ENCODE assay signal across 8 cellular contexts in genomic region chr1:2091611-2092604, GRCh38. TPM values are rescaled to one million over a fixed set of nuclear protein-coding genes. Genes with fewer than 3 reads are reported as not detected.
A peak's percentile ranks its signal among the peaks of the same experiment; 100 is the strongest.
DNase-seq lines count a peak whose midpoint lies in the region; ATAC-seq and TF ChIP-seq lines count a peak whose summit lies in the region.

No MANE protein-coding gene starts in this region.

- H3K4me1 ChIP-seq in fibroblast of lung (ENCODE audit: control insufficient read depth, extremely low read depth, insufficient read depth, low read length): no peaks in the 10 kb centered on the region

- H3K9ac ChIP-seq in fibroblast of lung (ENCODE audit: insufficient read depth, low read length): no peak overlapping the region

- peak; percentile 63 for ATAC-seq in activated CD8-positive, alpha-beta memory T cell treated with anti-CD3 and anti-CD28 coated beads, Interleukin-2, amount 10 ng/mL, durations not matched to agents 7 days and 5 days
- ATAC-seq in HG03045 (IDR thresholded peaks at IDR 0.05; ENCODE audit: unreplicated experiment): no peak
- no peak for ATAC-seq in GM18520 (IDR thresholded peaks at IDR 0.05; ENCODE audit: unreplicated experiment)
- ATAC-seq in HG02571 (IDR thresholded peaks at IDR 0.05; ENCODE audit: unreplicated experiment): no peak

- H3K36me3 Mint-ChIP-seq in activated CD8-positive, alpha-beta memory T cell treated with anti-CD3 and anti-CD28 coated beads, Interleukin-2, amount 10 ng/mL, durations not matched to agents 7 days and 5 days: no peaks in the 10 kb centered on the region

- peaks cover 2% of the 10 kb centered on the region for H3K9me3 Mint-ChIP-seq in activated CD8-positive, alpha-beta memory T cell treated with anti-CD3 and anti-CD28 coated beads, Interleukin-2, amount 10 ng/mL, durations not matched to agents 7 days and 5 days (ENCODE audit: low read depth)

- no peak overlapping the region for H3K4me3 ChIP-seq in fibroblast of lung (replicated peaks in 1 of 4; ENCODE audit: control extremely low read depth in 1 of 4, insufficient read depth in 1 of 4, low read depth in 3 of 4, low read length in 4 of 4)

- no peak overlapping the region for H3K27ac ChIP-seq in fibroblast of lung (ENCODE audit: insufficient read depth, low read length)

- no peaks in the 10 kb centered on the region for H4K20me1 ChIP-seq in fibroblast of lung (ENCODE audit: control insufficient read depth, extremely low read depth, insufficient read depth, low read length)

- H3K79me2 ChIP-seq in fibroblast of lung (ENCODE audit: control insufficient read depth, insufficient read depth, low read length): no peaks in the 10 kb centered on the region

- H3K4me3 Mint-ChIP-seq in activated CD8-positive, alpha-beta memory T cell treated with anti-CD3 and anti-CD28 coated beads, Interleukin-2, amount 10 ng/mL, durations not matched to agents 7 days and 5 days: no peak overlapping the region

- peak; percentile 15 to 42 for DNase-seq in activated CD4-positive, alpha-beta T cell treated with anti-CD3 and anti-CD28 coated beads for 24 hours (ENCODE audit: low read depth in 2 of 2)
- no peak for DNase-seq in activated CD4-positive, alpha-beta T cell treated with anti-CD3 and anti-CD28 coated beads for 1 hour
- DNase-seq in activated CD8-positive, alpha-beta memory T cell treated with anti-CD3 and anti-CD28 coated beads, Interleukin-2, amount 10 ng/mL, durations not matched to agents 7 days and 5 days: peak; percentile 68
- peak; percentile 7 to 13 for DNase-seq in fibroblast of lung (ENCODE audit: low read depth in 2 of 2)
- DNase-seq in pons (ENCODE audit: low spot score): peak; percentile 54

- no peaks in the 10 kb centered on the region for H3K27me3 Mint-ChIP-seq in activated CD8-positive, alpha-beta memory T cell treated with anti-CD3 and anti-CD28 coated beads, Interleukin-2, amount 10 ng/mL, durations not matched to agents 7 days and 5 days

- H3K27me3 ChIP-seq in fibroblast of lung (ENCODE audit: control insufficient read depth, insufficient read depth, low read length): no peaks in the 10 kb centered on the region

- no peaks in the 10 kb centered on the region for H3K9me3 ChIP-seq in fibroblast of lung (ENCODE audit: control insufficient read depth, insufficient read depth, low read depth, low read length)

- TF ChIP-seq CTCF in fibroblast of lung (conservative IDR thresholded peaks at IDR 0.05 in 1 of 2, IDR thresholded peaks at IDR 0.05 in 1 of 2; ENCODE audit: low read depth in 1 of 2, low read length in 2 of 2): peak; percentile 26 to 64

- no peak overlapping the region for H3K27ac Mint-ChIP-seq in activated CD8-positive, alpha-beta memory T cell treated with anti-CD3 and anti-CD28 coated beads, Interleukin-2, amount 10 ng/mL, durations not matched to agents 7 days and 5 days

- H3K4me2 ChIP-seq in fibroblast of lung (ENCODE audit: extremely low read depth, insufficient read depth, low read length): no peak overlapping the region

- no peaks in the 10 kb centered on the region for H3K36me3 ChIP-seq in fibroblast of lung (ENCODE audit: control insufficient read depth, insufficient read depth, low read length)

- no peaks in the 10 kb centered on the region for H3K4me1 Mint-ChIP-seq in activated CD8-positive, alpha-beta memory T cell treated with anti-CD3 and anti-CD28 coated beads, Interleukin-2, amount 10 ng/mL, durations not matched to agents 7 days and 5 days

- CTCF ChIA-PET in activated CD8-positive, alpha-beta memory T cell treated with anti-CD3 and anti-CD28 coated beads, Interleukin-2, amount 10 ng/mL, durations not matched to agents 7 days and 5 days (lab: Charles Lee): interaction anchor here (0.6 to 1.7 kb wide), 5 partner anchors 47 to 714 kb away, joined by 3 to 15 read pairs (median 3); no protein-coding TSS in a partner anchor

- H2AFZ ChIP-seq in fibroblast of lung (ENCODE audit: low read length): no peak overlapping the region

RNA-seq across cellular contexts. Expression of gene PRKCZ, which starts 41.7 kb away (rescaled TPM):
- 10 to 100 TPM in 1 of 2 experiments, 1 to 10 TPM in 1; 6.8 to 12.8 TPM for total RNA-seq in activated CD8-positive, alpha-beta memory T cell treated with anti-CD3 and anti-CD28 coated beads, Interleukin-2, amount 10 ng/mL, durations not matched to agents 7 days and 5 days
- 2.0 and 2.3 TPM in 2 replicates for total RNA-seq in fibroblast of lung
- polyA plus RNA-seq in fibroblast of lung: 1.3 and 1.6 TPM in 2 replicates
- 1.1 and 2.1 TPM in 2 replicates for polyA plus RNA-seq in fibroblast of lung (2012)
- polyA minus RNA-seq in fibroblast of lung (ENCODE audit: low replicate concordance): 0.63 and 4.4 TPM in 2 replicates
